ENCODE assay signal across 11 cellular contexts in genomic region chr3:112405845-112406244, GRCh38.
DNase-seq lines count a peak whose midpoint lies in the region; ATAC-seq, FAIRE-seq and TF ChIP-seq lines count a peak whose summit lies in the region.
"Had no signal": no experiment of that assay in that cellular context is flagged by ENCODE, and none has a peak within 500 bp of the region (broad histone marks: within the 10 kb centered on the region; RNA-seq: fewer than 3 reads in every experiment).

No MANE protein-coding gene starts in this region.

- no peaks in the 10 kb centered on the region for H3K27me3 ChIP-seq in endothelial cell of umbilical vein (ENCODE audit: control insufficient read depth in 2 of 2, insufficient read depth in 2 of 2, low read length in 2 of 2)

- H3K27ac Mint-ChIP-seq in activated T-cell treated with anti-CD3 and anti-CD28 coated beads, Interleukin-2, amount 50 U/mL, for 24 hours = no peak overlapping the region
- peak overlapping the region; percentile 72 for H3K27ac Mint-ChIP-seq in stimulated activated naive CD8-positive, alpha-beta T cell treated with anti-CD3 and anti-CD28 coated beads, Interleukin-15, Interleukin-2, amounts not matched to agents 100 ng/mL and 50 ng/mL, for 24 hours
- no peak overlapping the region for H3K27ac Mint-ChIP-seq in natural killer cell treated with Interleukin-12 subunit alpha and Interleukin-12 subunit beta and Interleukin-15 and Interleukin-18, amount 100 ng/mL, for 72 hours

- no peaks in the 10 kb centered on the region for H3K79me2 ChIP-seq in endothelial cell of umbilical vein (ENCODE audit: control insufficient read depth, insufficient read depth, low read length)

- no TSS peak for BruUV-seq in endothelial cell of umbilical vein (replicated peaks; lab: Mats Ljungman, UMichigan)

- FAIRE-seq in endothelial cell of umbilical vein (lab: Jason Lieb, UNC) = no peak

- no peaks in the 10 kb centered on the region for H3K4me1 ChIP-seq in endothelial cell of umbilical vein (ENCODE audit: control insufficient read depth, extremely low read depth, insufficient read depth, low read length)

- peak; percentile 91 to 95 for ATAC-seq in activated T-cell treated with anti-CD3 and anti-CD28 coated beads, Interleukin-2, amount 50 U/mL, for 4 hours
- no peak for ATAC-seq in natural killer cell treated with Interleukin-12 subunit alpha and Interleukin-12 subunit beta and Interleukin-15 and Interleukin-18, amount 100 ng/mL, for 72 hours
- ATAC-seq: SK-N-SH treated with all-trans-retinoic acid at 6 μM for 48 hours had no signal

- intact Hi-C loops in endothelial cell of umbilical vein (cut with micrococcal nuclease) = no loop called here

- no peaks in the 10 kb centered on the region for H3K27me3 Mint-ChIP-seq in activated T-cell treated with anti-CD3 and anti-CD28 coated beads, Interleukin-2, amount 50 U/mL, for 4 hours (ENCODE audit: low read depth)
- no peaks in the 10 kb centered on the region for H3K27me3 Mint-ChIP-seq in activated T-cell treated with anti-CD3 and anti-CD28 coated beads, Interleukin-2, amount 50 U/mL, for 24 hours
- H3K27me3 Mint-ChIP-seq in stimulated activated naive CD8-positive, alpha-beta T cell treated with anti-CD3 and anti-CD28 coated beads, Interleukin-15, Interleukin-2, amounts not matched to agents 100 ng/mL and 50 ng/mL, for 24 hours = no peaks in the 10 kb centered on the region
- H3K27me3 Mint-ChIP-seq in natural killer cell treated with Interleukin-12 subunit alpha and Interleukin-12 subunit beta and Interleukin-15 and Interleukin-18, amount 100 ng/mL, for 72 hours = peaks cover 6 to 7% of the 10 kb centered on the region in 2 donors

- peak; percentile 9 for DNase-seq in activated T-cell treated with anti-CD3 and anti-CD28 coated beads, Interleukin-2, amount 50 U/mL, for 4 hours
- DNase-seq in activated T-cell treated with anti-CD3 and anti-CD28 coated beads, Interleukin-2, amount 50 U/mL, for 24 hours = no peak
- peak; percentile 55 for DNase-seq in LoVo (ENCODE audit: low spot score)
- no peak for DNase-seq in endothelial cell of umbilical vein (ENCODE audit: low read depth, low spot score)
- no peak for DNase-seq in NCI-H187 treated with DMSO at 0.1 percent for 48 hours (lab: John Stamatoyannopoulos, UW)
- no peak for DNase-seq in natural killer cell treated with Interleukin-12 subunit alpha and Interleukin-12 subunit beta and Interleukin-15 and Interleukin-18, amount 100 ng/mL, for 72 hours (ENCODE audit: low spot score)
- DNase-seq in NCI-H82 (lab: John Stamatoyannopoulos, UW) = no peak
- DNase-seq: activated effector memory CD4-positive, alpha-beta T cell treated with Interleukin-2 at 50 U/mL for 16 hours; NCI-H345 had no signal

- POLR2A ChIA-PET in endothelial cell of umbilical vein (lab: Charles Lee) = interaction anchor here (0.7 kb wide), 1 partner anchor 55 kb away, joined by 6 read pairs; no protein-coding TSS in a partner anchor

- dilution Hi-C loops in endothelial cell of umbilical vein (cut with MboI; ENCODE audit: extremely low pct_ligation_motif_present, low sequenced_read_pairs) = no loop called here

- H3K4me1 Mint-ChIP-seq in activated T-cell treated with anti-CD3 and anti-CD28 coated beads, Interleukin-2, amount 50 U/mL, for 4 hours (ENCODE audit: low read depth) = peaks cover 8% of the 10 kb centered on the region
- H3K4me1 Mint-ChIP-seq in activated T-cell treated with anti-CD3 and anti-CD28 coated beads, Interleukin-2, amount 50 U/mL, for 24 hours (ENCODE audit: low read depth) = peaks cover 21% of the 10 kb centered on the region
- peaks cover 31% of the 10 kb centered on the region for H3K4me1 Mint-ChIP-seq in stimulated activated naive CD8-positive, alpha-beta T cell treated with anti-CD3 and anti-CD28 coated beads, Interleukin-15, Interleukin-2, amounts not matched to agents 100 ng/mL and 50 ng/mL, for 24 hours (ENCODE audit: low read depth)
- H3K4me1 Mint-ChIP-seq in natural killer cell treated with Interleukin-12 subunit alpha and Interleukin-12 subunit beta and Interleukin-15 and Interleukin-18, amount 100 ng/mL, for 72 hours (ENCODE audit: low read depth in 2 of 2) = no peaks in the 10 kb centered on the region

- no peak for TF ChIP-seq CTCF in endothelial cell of umbilical vein (IDR thresholded peaks at IDR 0.05; ENCODE audit: extremely low read depth in 1 of 2, insufficient read depth in 1 of 2, low read depth in 1 of 2, low read length in 2 of 2)

- TF ChIP-seq POLR2A in endothelial cell of umbilical vein (IDR thresholded peaks at IDR 0.05; ENCODE audit: low read depth, low read length) = no peak

- H3K36me3 Mint-ChIP-seq in activated T-cell treated with anti-CD3 and anti-CD28 coated beads, Interleukin-2, amount 50 U/mL, for 4 hours (ENCODE audit: insufficient read depth) = no peaks in the 10 kb centered on the region
- no peaks in the 10 kb centered on the region for H3K36me3 Mint-ChIP-seq in activated T-cell treated with anti-CD3 and anti-CD28 coated beads, Interleukin-2, amount 50 U/mL, for 24 hours (ENCODE audit: low read depth)
- no peaks in the 10 kb centered on the region for H3K36me3 Mint-ChIP-seq in stimulated activated naive CD8-positive, alpha-beta T cell treated with anti-CD3 and anti-CD28 coated beads, Interleukin-15, Interleukin-2, amounts not matched to agents 100 ng/mL and 50 ng/mL, for 24 hours (ENCODE audit: low read depth)
- H3K36me3 Mint-ChIP-seq in natural killer cell treated with Interleukin-12 subunit alpha and Interleukin-12 subunit beta and Interleukin-15 and Interleukin-18, amount 100 ng/mL, for 72 hours = no peaks in the 10 kb centered on the region

- no peaks in the 10 kb centered on the region for H3K36me3 ChIP-seq in endothelial cell of umbilical vein (ENCODE audit: control insufficient read depth in 2 of 2, extremely low read depth in 1 of 2, insufficient read depth in 2 of 2, low read length in 2 of 2)

- no peak overlapping the region for H2AFZ ChIP-seq in endothelial cell of umbilical vein (ENCODE audit: low read depth, low read length)

- H3K9me3 Mint-ChIP-seq in activated T-cell treated with anti-CD3 and anti-CD28 coated beads, Interleukin-2, amount 50 U/mL, for 4 hours = no peaks in the 10 kb centered on the region
- H3K9me3 Mint-ChIP-seq in activated T-cell treated with anti-CD3 and anti-CD28 coated beads, Interleukin-2, amount 50 U/mL, for 24 hours = no peaks in the 10 kb centered on the region
- no peaks in the 10 kb centered on the region for H3K9me3 Mint-ChIP-seq in stimulated activated naive CD8-positive, alpha-beta T cell treated with anti-CD3 and anti-CD28 coated beads, Interleukin-15, Interleukin-2, amounts not matched to agents 100 ng/mL and 50 ng/mL, for 24 hours
- H3K9me3 Mint-ChIP-seq in natural killer cell treated with Interleukin-12 subunit alpha and Interleukin-12 subunit beta and Interleukin-15 and Interleukin-18, amount 100 ng/mL, for 72 hours = no peaks in the 10 kb centered on the region

- no peaks in the 10 kb centered on the region for H3K9me3 ChIP-seq in endothelial cell of umbilical vein (replicated peaks; ENCODE audit: control insufficient read depth, insufficient read depth, low read length)

- no peak overlapping the region for H3K9ac ChIP-seq in endothelial cell of umbilical vein (replicated peaks; ENCODE audit: extremely low read depth, insufficient read depth, low read length)

- H3K4me3 Mint-ChIP-seq in activated T-cell treated with anti-CD3 and anti-CD28 coated beads, Interleukin-2, amount 50 U/mL, for 4 hours = no peak overlapping the region
- H3K4me3 Mint-ChIP-seq in activated T-cell treated with anti-CD3 and anti-CD28 coated beads, Interleukin-2, amount 50 U/mL, for 24 hours = no peak overlapping the region
- no peak overlapping the region for H3K4me3 Mint-ChIP-seq in stimulated activated naive CD8-positive, alpha-beta T cell treated with anti-CD3 and anti-CD28 coated beads, Interleukin-15, Interleukin-2, amounts not matched to agents 100 ng/mL and 50 ng/mL, for 24 hours
- no peak overlapping the region for H3K4me3 Mint-ChIP-seq in natural killer cell treated with Interleukin-12 subunit alpha and Interleukin-12 subunit beta and Interleukin-15 and Interleukin-18, amount 100 ng/mL, for 72 hours

- H4K20me1 ChIP-seq in endothelial cell of umbilical vein (replicated peaks; ENCODE audit: control insufficient read depth, extremely low read depth, insufficient read depth, low read length) = no peaks in the 10 kb centered on the region

- no peak overlapping the region for H3K4me2 ChIP-seq in endothelial cell of umbilical vein (ENCODE audit: insufficient read depth, low read length)

- H3K27ac ChIP-seq in endothelial cell of umbilical vein (ENCODE audit: insufficient read depth, low read depth, low read length) = no peak overlapping the region

- CTCF ChIA-PET in endothelial cell of umbilical vein (lab: Charles Lee) = interaction anchor here (1.1 to 3.1 kb wide), 3 partner anchors 15 to 72 kb away, joined by 3 to 11 read pairs (median 3); no protein-coding TSS in a partner anchor

- H3K9me1 ChIP-seq in endothelial cell of umbilical vein (replicated peaks; ENCODE audit: control insufficient read depth, extremely low read depth, insufficient read depth, low read length) = no peaks in the 10 kb centered on the region

- no peak overlapping the region for H3K4me3 ChIP-seq in endothelial cell of umbilical vein (replicated peaks in 1 of 3; ENCODE audit: insufficient read depth in 1 of 3, low read depth in 1 of 3, low read length in 3 of 3)

TF ChIP-seq in endothelial cell of umbilical vein, 7 proteins besides CTCF, POLR2A, EP300 and RAD21:
- TF ChIP-seq MYC (IDR thresholded peaks at IDR 0.05; ENCODE audit: low read depth, low read length) (no peak), FOS (IDR thresholded peaks at IDR 0.05; ENCODE audit: borderline replicate concordance, insufficient read depth, low read length) (peak; percentile 76)

Comparison
In these comparisons a context has a peak if more than half of its experiments do, and no peak if none do; other contexts are left out.
1. DNase-seq: peak in activated T-cell treated with anti-CD3 and anti-CD28 coated beads, Interleukin-2, amount 50 U/mL, for 4 hours (single experiment) and LoVo (single experiment); none in activated T-cell treated with anti-CD3 and anti-CD28 coated beads, Interleukin-2, amount 50 U/mL, for 24 hours (single experiment), endothelial cell of umbilical vein (single experiment), NCI-H187 treated with DMSO at 0.1 percent for 48 hours (single experiment), natural killer cell treated with Interleukin-12 subunit alpha and Interleukin-12 subunit beta and Interleukin-15 and Interleukin-18, amount 100 ng/mL, for 72 hours (single experiment) and NCI-H82 (single experiment).
2. ATAC-seq: peak in activated T-cell treated with anti-CD3 and anti-CD28 coated beads, Interleukin-2, amount 50 U/mL, for 4 hours (2 of 2); none in natural killer cell treated with Interleukin-12 subunit alpha and Interleukin-12 subunit beta and Interleukin-15 and Interleukin-18, amount 100 ng/mL, for 72 hours (0 of 2).